In genomic region chr12:107282628-107283027, GRCh38 we compare ENCODE assay signal across 27 cellular contexts.
"Had no signal": no experiment of that assay in that cellular context is flagged by ENCODE, and none has a peak within 500 bp of the region (broad histone marks: within the 10 kb centered on the region; RNA-seq: fewer than 3 reads in every experiment).

No MANE protein-coding gene starts in this region.

- H3K36me3 ChIP-seq: brain microvascular endothelial cell, left lung, ovary, stomach, thyroid gland, upper lobe of right lung had no signal

- H3K4me3 Mint-ChIP-seq: activated CD4-positive, alpha-beta memory T cell treated with anti-CD3 and anti-CD28 coated beads for 36 hours; activated CD4-positive, alpha-beta T cell treated with anti-CD3 and anti-CD28 coated beads, Interleukin-2, amount 10 ng/mL, durations not matched to agents 24 days and 14 days; activated naive CD4-positive, alpha-beta T cell treated with anti-CD3 and anti-CD28 coated beads, Interleukin-2, amount 10 ng/mL, durations not matched to agents 7 days and 5 days; activated T-cell treated with anti-CD3 and anti-CD28 coated beads, Interleukin-2, amount 50 U/mL, for 24 hours; dendritic cell treated with granulocyte-macrophage colony-stimulating factor and Interleukin-4, amounts not matched to agents 40 ng/mL and 50 ng/mL, for 4 days; immature natural killer cell; stimulated activated naive B cell treated with anti-CD40 and anti-IgM and Interleukin-4, amounts not matched to agents 10 μg/mL and 1 μg/mL and 100 μg/mL, for 72 hours had no signal

- ATAC-seq: activated CD4-positive, CD25-positive, alpha-beta regulatory T cell treated with anti-CD3 and anti-CD28 coated beads, Interleukin-2, amount 50 U/mL, for 24 hours; left lung; stimulated activated naive B cell treated with anti-CD40 and anti-IgM and Interleukin-4, amounts not matched to agents 10 μg/mL and 1 μg/mL and 100 μg/mL, for 72 hours; upper lobe of right lung had no signal

- H3K27ac Mint-ChIP-seq: activated CD4-positive, alpha-beta memory T cell treated with anti-CD3 and anti-CD28 coated beads for 36 hours; activated CD4-positive, alpha-beta T cell treated with anti-CD3 and anti-CD28 coated beads, Interleukin-2, amount 10 ng/mL, durations not matched to agents 24 days and 14 days; activated naive CD4-positive, alpha-beta T cell treated with anti-CD3 and anti-CD28 coated beads, Interleukin-2, amount 10 ng/mL, durations not matched to agents 7 days and 5 days; activated T-cell treated with anti-CD3 and anti-CD28 coated beads, Interleukin-2, amount 50 U/mL, for 24 hours; dendritic cell treated with granulocyte-macrophage colony-stimulating factor and Interleukin-4, amounts not matched to agents 40 ng/mL and 50 ng/mL, for 4 days; immature natural killer cell; progenitor cell of endocrine pancreas; stimulated activated naive B cell treated with anti-CD40 and anti-IgM and Interleukin-4, amounts not matched to agents 10 μg/mL and 1 μg/mL and 100 μg/mL, for 72 hours had no signal

- H3K4me3 ChIP-seq: left lung, lung, ovary, smooth muscle cell, stomach, thyroid gland, upper lobe of right lung had no signal

- H3K27ac ChIP-seq: brain microvascular endothelial cell, left lung, ovary, stomach, thyroid gland, upper lobe of right lung had no signal

- H3K27me3 Mint-ChIP-seq: activated T-cell treated with anti-CD3 and anti-CD28 coated beads, Interleukin-2, amount 50 U/mL, for 24 hours had no signal

- DNase-seq: activated CD4-positive, alpha-beta memory T cell treated with anti-CD3 and anti-CD28 coated beads for 36 hours; activated CD4-positive, alpha-beta T cell treated with anti-CD3 and anti-CD28 coated beads, Interleukin-2, amount 10 ng/mL, durations not matched to agents 24 days and 14 days; activated CD8-positive, alpha-beta memory T cell treated with anti-CD3 and anti-CD28 coated beads, Interleukin-2, amount 50 U/mL, for 48 hours; activated gamma-delta T cell; activated naive CD4-positive, alpha-beta T cell treated with anti-CD3 and anti-CD28 coated beads, Interleukin-2, amount 10 ng/mL, durations not matched to agents 7 days and 5 days; activated T-cell treated with anti-CD3 and anti-CD28 coated beads, Interleukin-2, amount 50 U/mL, for 24 hours; amniotic stem cell; brain microvascular endothelial cell; central memory CD4-positive, alpha-beta T cell; effector CD4-positive, alpha-beta T cell; hypothalamus; immature natural killer cell; kidney glomerular epithelial cell; left lung; ovary; retina; stimulated activated CD4-positive, alpha-beta T cell treated with anti-CD3 and anti-CD28 coated beads, Interleukin-15, amount 100 ng/mL, for 24 hours; stimulated activated CD4-positive, alpha-beta T cell treated with anti-CD3 and anti-CD28 coated beads, Interleukin-2, amount 100 ng/mL, for 24 hours; stimulated activated naive B cell treated with anti-CD40 and anti-IgM and Interleukin-4, amounts not matched to agents 10 μg/mL and 1 μg/mL and 100 μg/mL, for 72 hours; stomach; upper lobe of right lung had no signal

- H3K9me3 ChIP-seq: left lung, ovary, thyroid gland, upper lobe of right lung had no signal

- H3K27me3 ChIP-seq: brain microvascular endothelial cell, left lung, ovary, stomach, thyroid gland, upper lobe of right lung had no signal

- H3K4me2 ChIP-seq: smooth muscle cell had no signal

- H3K9me3 Mint-ChIP-seq: activated CD4-positive, alpha-beta memory T cell treated with anti-CD3 and anti-CD28 coated beads for 36 hours; activated T-cell treated with anti-CD3 and anti-CD28 coated beads, Interleukin-2, amount 50 U/mL, for 24 hours; immature natural killer cell had no signal

- H3K36me3 Mint-ChIP-seq: activated CD4-positive, alpha-beta memory T cell treated with anti-CD3 and anti-CD28 coated beads for 36 hours; activated naive CD4-positive, alpha-beta T cell treated with anti-CD3 and anti-CD28 coated beads, Interleukin-2, amount 10 ng/mL, durations not matched to agents 7 days and 5 days; immature natural killer cell; stimulated activated naive B cell treated with anti-CD40 and anti-IgM and Interleukin-4, amounts not matched to agents 10 μg/mL and 1 μg/mL and 100 μg/mL, for 72 hours had no signal

- H3K4me1 ChIP-seq: left lung, stomach, upper lobe of right lung had no signal
